In the genomic region with DNA sequence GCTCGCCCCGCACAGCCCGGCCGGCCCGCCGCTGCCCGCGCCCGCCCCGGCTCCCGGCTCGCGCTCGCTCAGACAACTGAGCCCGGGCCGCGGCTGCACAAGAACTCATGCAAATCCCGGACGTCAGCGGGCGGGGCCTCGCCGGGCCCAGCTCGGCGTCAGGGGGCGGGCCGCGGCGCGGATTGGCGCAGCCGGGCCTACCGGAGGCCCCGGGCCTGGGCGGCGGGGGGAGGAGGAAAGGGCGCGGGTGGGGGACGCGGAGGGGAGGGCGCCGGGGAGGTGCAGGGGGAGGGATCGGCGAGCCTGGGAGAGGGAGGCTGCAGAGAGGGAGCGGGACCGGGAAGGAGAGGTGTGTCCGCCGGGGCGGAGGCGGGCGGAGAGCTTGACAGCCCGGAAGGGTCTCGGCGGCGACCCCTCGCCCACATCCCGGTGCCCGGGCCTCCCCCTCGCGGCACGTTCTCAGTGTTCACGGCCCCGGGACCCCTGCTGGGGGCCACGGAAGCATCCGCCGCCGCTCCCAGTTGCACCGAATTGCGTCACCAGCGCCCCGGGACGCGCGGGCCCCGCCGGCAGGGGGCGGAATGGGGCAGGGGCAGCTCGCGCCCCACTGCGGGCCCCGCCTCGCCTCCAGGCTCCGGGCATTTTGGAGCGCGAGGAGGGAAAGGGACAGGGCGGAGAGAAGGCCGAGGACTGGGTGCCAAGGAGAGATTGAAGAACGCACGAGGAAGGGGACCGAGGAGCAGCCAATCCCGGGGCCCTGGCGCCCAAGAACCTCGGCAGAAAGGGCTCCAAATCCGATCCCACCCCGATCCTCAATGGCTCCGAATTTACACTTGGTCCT, we compare ENCODE assay signal across 1 cellular context.
TF ChIP-seq lines count a peak whose summit lies in the region.

A gene (minus strand): TSS at position 78 of the 841 bp plus-strand sequence. CDS start 189 bp downstream, outside the sequence.

TF ChIP-seq in HepG2, 621 proteins besides CTCF, POLR2A, EP300 and RAD21 (continued from another document and continues in another):
- TF ChIP-seq, protein P1, sequence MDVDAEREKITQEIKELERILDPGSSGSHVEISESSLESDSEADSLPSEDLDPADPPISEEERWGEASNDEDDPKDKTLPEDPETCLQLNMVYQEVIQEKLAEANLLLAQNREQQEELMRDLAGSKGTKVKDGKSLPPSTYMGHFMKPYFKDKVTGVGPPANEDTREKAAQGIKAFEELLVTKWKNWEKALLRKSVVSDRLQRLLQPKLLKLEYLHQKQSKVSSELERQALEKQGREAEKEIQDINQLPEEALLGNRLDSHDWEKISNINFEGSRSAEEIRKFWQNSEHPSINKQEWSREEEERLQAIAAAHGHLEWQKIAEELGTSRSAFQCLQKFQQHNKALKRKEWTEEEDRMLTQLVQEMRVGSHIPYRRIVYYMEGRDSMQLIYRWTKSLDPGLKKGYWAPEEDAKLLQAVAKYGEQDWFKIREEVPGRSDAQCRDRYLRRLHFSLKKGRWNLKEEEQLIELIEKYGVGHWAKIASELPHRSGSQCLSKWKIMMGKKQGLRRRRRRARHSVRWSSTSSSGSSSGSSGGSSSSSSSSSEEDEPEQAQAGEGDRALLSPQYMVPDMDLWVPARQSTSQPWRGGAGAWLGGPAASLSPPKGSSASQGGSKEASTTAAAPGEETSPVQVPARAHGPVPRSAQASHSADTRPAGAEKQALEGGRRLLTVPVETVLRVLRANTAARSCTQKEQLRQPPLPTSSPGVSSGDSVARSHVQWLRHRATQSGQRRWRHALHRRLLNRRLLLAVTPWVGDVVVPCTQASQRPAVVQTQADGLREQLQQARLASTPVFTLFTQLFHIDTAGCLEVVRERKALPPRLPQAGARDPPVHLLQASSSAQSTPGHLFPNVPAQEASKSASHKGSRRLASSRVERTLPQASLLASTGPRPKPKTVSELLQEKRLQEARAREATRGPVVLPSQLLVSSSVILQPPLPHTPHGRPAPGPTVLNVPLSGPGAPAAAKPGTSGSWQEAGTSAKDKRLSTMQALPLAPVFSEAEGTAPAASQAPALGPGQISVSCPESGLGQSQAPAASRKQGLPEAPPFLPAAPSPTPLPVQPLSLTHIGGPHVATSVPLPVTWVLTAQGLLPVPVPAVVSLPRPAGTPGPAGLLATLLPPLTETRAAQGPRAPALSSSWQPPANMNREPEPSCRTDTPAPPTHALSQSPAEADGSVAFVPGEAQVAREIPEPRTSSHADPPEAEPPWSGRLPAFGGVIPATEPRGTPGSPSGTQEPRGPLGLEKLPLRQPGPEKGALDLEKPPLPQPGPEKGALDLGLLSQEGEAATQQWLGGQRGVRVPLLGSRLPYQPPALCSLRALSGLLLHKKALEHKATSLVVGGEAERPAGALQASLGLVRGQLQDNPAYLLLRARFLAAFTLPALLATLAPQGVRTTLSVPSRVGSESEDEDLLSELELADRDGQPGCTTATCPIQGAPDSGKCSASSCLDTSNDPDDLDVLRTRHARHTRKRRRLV (CRISPR knock-in tag; IDR thresholded peaks at IDR 0.05) = no peak
- TF ChIP-seq ZNF652 (CRISPR knock-in tag; IDR thresholded peaks at IDR 0.05; ENCODE audit: borderline replicate concordance, low read depth) = no peak
- no peak for TF ChIP-seq NFE2L1 (CRISPR knock-in tag; IDR thresholded peaks at IDR 0.05; ENCODE audit: borderline replicate concordance)
- peak; percentile 52; the same call in 1 of the 2 replicates for TF ChIP-seq ZNF747 (CRISPR knock-in tag; IDR thresholded peaks at IDR 0.05; ENCODE audit: borderline replicate concordance)
- no peak for TF ChIP-seq EHMT2 (IDR thresholded peaks at IDR 0.05; ENCODE audit: borderline replicate concordance, low read depth, low read length)
- TF ChIP-seq, protein P2, sequence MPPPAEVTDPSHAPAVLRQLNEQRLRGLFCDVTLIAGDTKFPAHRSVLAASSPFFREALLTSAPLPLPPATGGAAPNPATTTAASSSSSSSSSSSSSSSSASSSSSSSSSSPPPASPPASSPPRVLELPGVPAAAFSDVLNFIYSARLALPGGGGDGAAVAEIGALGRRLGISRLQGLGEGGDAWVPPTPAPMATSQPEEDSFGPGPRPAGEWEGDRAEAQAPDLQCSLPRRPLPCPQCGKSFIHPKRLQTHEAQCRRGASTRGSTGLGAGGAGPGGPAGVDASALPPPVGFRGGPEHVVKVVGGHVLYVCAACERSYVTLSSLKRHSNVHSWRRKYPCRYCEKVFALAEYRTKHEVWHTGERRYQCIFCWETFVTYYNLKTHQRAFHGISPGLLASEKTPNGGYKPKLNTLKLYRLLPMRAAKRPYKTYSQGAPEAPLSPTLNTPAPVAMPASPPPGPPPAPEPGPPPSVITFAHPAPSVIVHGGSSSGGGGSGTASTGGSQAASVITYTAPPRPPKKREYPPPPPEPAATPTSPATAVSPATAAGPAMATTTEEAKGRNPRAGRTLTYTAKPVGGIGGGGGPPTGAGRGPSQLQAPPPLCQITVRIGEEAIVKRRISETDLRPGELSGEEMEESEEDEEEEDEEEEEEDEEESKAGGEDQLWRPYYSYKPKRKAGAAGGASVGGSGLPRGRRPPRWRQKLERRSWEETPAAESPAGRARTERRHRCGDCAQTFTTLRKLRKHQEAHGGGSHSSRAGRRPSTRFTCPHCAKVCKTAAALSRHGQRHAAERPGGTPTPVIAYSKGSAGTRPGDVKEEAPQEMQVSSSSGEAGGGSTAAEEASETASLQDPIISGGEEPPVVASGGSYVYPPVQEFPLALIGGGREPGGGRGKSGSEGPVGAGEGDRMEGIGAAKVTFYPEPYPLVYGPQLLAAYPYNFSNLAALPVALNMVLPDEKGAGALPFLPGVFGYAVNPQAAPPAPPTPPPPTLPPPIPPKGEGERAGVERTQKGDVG (CRISPR knock-in tag; IDR thresholded peaks at IDR 0.05; ENCODE audit: borderline replicate concordance) = peak; percentile 87
- TF ChIP-seq MYC (CRISPR knock-in tag; IDR thresholded peaks at IDR 0.05; ENCODE audit: borderline replicate concordance) = peak; percentile 75; the same call in 1 of the 2 replicates
- TF ChIP-seq ZNF569 (CRISPR knock-in tag; IDR thresholded peaks at IDR 0.05; ENCODE audit: borderline replicate concordance) = no peak
- peak; percentile 93 for TF ChIP-seq ZNF891 (CRISPR knock-in tag; IDR thresholded peaks at IDR 0.05)
- peak; percentile 61; the same call in 1 of the 2 replicates for TF ChIP-seq CC2D1A (CRISPR knock-in tag; IDR thresholded peaks at IDR 0.05)
- TF ChIP-seq, protein P3, sequence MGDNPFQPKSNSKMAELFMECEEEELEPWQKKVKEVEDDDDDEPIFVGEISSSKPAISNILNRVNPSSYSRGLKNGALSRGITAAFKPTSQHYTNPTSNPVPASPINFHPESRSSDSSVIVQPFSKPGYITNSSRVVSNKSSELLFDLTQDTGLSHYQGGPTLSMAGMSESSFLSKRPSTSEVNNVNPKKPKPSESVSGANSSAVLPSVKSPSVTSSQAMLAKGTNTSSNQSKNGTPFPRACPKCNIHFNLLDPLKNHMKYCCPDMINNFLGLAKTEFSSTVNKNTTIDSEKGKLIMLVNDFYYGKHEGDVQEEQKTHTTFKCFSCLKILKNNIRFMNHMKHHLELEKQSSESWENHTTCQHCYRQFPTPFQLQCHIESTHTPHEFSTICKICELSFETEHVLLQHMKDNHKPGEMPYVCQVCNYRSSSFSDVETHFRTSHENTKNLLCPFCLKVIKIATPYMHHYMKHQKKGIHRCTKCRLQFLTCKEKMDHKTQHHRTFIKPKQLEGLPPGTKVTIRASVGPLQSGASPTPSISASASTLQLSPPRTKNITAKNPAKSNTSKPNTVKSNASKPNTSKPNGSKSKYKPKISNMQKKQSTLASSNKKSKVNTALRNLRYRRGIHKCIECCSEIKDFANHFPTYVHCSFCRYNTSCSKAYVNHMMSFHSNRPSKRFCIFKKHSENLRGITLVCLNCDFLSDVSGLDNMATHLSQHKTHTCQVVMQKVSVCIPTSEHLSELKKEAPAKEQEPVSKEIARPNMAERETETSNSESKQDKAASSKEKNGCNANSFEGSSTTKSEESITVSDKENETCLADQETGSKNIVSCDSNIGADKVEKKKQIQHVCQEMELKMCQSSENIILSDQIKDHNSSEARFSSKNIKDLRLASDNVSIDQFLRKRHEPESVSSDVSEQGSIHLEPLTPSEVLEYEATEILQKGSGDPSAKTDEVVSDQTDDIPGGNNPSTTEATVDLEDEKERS (CRISPR knock-in tag; IDR thresholded peaks at IDR 0.05) = no peak
- TF ChIP-seq, protein P4, sequence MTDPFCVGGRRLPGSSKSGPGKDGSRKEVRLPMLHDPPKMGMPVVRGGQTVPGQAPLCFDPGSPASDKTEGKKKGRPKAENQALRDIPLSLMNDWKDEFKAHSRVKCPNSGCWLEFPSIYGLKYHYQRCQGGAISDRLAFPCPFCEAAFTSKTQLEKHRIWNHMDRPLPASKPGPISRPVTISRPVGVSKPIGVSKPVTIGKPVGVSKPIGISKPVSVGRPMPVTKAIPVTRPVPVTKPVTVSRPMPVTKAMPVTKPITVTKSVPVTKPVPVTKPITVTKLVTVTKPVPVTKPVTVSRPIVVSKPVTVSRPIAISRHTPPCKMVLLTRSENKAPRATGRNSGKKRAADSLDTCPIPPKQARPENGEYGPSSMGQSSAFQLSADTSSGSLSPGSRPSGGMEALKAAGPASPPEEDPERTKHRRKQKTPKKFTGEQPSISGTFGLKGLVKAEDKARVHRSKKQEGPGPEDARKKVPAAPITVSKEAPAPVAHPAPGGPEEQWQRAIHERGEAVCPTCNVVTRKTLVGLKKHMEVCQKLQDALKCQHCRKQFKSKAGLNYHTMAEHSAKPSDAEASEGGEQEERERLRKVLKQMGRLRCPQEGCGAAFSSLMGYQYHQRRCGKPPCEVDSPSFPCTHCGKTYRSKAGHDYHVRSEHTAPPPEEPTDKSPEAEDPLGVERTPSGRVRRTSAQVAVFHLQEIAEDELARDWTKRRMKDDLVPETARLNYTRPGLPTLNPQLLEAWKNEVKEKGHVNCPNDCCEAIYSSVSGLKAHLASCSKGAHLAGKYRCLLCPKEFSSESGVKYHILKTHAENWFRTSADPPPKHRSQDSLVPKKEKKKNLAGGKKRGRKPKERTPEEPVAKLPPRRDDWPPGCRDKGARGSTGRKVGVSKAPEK (CRISPR knock-in tag; IDR thresholded peaks at IDR 0.05; ENCODE audit: borderline replicate concordance) = no peak
- TF ChIP-seq, protein P5, sequence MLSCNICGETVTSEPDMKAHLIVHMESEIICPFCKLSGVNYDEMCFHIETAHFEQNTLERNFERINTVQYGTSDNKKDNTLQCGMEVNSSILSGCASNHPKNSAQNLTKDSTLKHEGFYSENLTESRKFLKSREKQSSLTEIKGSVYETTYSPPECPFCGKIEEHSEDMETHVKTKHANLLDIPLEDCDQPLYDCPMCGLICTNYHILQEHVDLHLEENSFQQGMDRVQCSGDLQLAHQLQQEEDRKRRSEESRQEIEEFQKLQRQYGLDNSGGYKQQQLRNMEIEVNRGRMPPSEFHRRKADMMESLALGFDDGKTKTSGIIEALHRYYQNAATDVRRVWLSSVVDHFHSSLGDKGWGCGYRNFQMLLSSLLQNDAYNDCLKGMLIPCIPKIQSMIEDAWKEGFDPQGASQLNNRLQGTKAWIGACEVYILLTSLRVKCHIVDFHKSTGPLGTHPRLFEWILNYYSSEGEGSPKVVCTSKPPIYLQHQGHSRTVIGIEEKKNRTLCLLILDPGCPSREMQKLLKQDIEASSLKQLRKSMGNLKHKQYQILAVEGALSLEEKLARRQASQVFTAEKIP (CRISPR knock-in tag; IDR thresholded peaks at IDR 0.05; ENCODE audit: borderline replicate concordance) = no peak
- TF ChIP-seq, protein P6, sequence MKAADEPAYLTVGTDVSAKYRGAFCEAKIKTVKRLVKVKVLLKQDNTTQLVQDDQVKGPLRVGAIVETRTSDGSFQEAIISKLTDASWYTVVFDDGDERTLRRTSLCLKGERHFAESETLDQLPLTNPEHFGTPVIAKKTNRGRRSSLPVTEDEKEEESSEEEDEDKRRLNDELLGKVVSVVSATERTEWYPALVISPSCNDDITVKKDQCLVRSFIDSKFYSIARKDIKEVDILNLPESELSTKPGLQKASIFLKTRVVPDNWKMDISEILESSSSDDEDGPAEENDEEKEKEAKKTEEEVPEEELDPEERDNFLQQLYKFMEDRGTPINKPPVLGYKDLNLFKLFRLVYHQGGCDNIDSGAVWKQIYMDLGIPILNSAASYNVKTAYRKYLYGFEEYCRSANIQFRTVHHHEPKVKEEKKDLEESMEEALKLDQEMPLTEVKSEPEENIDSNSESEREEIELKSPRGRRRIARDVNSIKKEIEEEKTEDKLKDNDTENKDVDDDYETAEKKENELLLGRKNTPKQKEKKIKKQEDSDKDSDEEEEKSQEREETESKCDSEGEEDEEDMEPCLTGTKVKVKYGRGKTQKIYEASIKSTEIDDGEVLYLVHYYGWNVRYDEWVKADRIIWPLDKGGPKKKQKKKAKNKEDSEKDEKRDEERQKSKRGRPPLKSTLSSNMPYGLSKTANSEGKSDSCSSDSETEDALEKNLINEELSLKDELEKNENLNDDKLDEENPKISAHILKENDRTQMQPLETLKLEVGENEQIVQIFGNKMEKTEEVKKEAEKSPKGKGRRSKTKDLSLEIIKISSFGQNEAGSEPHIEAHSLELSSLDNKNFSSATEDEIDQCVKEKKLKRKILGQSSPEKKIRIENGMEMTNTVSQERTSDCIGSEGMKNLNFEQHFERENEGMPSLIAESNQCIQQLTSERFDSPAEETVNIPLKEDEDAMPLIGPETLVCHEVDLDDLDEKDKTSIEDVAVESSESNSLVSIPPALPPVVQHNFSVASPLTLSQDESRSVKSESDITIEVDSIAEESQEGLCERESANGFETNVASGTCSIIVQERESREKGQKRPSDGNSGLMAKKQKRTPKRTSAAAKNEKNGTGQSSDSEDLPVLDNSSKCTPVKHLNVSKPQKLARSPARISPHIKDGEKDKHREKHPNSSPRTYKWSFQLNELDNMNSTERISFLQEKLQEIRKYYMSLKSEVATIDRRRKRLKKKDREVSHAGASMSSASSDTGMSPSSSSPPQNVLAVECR (CRISPR knock-in tag; IDR thresholded peaks at IDR 0.05; ENCODE audit: borderline replicate concordance) = peak; percentile 79; the same call in 1 of the 2 replicates
- no peak for TF ChIP-seq GTF3A (CRISPR knock-in tag; conservative IDR thresholded peaks at IDR 0.05)
- no peak for TF ChIP-seq JARID2 (CRISPR knock-in tag; IDR thresholded peaks at IDR 0.05; ENCODE audit: insufficient replicate concordance)
- TF ChIP-seq SP4 (CRISPR knock-in tag; IDR thresholded peaks at IDR 0.05) = peak; percentile 63
- peak; percentile 33; the same call in 1 of the 2 replicates for TF ChIP-seq TBX3 (IDR thresholded peaks at IDR 0.05; ENCODE audit: borderline replicate concordance)
- no peak for TF ChIP-seq FOSL1 (CRISPR knock-in tag; IDR thresholded peaks at IDR 0.05; ENCODE audit: borderline replicate concordance)
